Comparison of ENCODE assay signal across 8 cellular contexts in the genomic region with DNA sequence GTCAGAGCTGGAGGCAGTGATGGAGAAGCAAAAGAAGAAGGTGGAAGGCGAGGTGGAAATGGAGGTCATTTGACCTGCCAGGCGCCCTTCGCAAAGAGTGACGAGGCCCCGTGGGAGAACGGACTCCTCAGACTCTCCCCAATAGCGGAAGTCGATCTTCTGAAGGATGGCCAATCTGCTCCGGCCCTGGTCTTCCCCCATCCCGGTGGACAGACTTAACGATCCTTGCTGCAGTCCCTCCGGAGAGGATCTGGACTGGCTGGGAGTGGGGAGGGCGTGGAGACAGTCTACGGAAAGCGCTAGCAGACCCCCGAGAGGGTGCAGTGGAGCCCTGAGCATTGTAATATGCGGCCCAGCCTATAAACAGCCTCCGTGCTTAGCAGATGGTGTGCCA. TPM values are rescaled to one million over a fixed set of nuclear protein-coding genes. Genes with fewer than 3 reads are reported as not detected.
DNase-seq lines count a peak whose midpoint lies in the region; ATAC-seq and TF ChIP-seq lines count a peak whose summit lies in the region.

No MANE protein-coding gene starts in this region.

- peaks cover 38% of the 10 kb centered on the region for H3K36me3 ChIP-seq in BLaER1
- H3K36me3 ChIP-seq in SJCRH30: peaks cover 3% of the 10 kb centered on the region; the same call in 1 of the 2 replicates
- peaks cover 15 to 24% of the 10 kb centered on the region in 2 donors for H3K36me3 ChIP-seq in neuronal stem cell (replicated peaks in 1 of 2; ENCODE audit: control insufficient read depth in 2 of 2, insufficient read depth in 2 of 2, low read length in 2 of 2)

- peak overlapping the region; percentile 90 for H3K4me2 ChIP-seq in BLaER1
- peak overlapping the region; percentile 97 for H3K4me2 ChIP-seq in neuronal stem cell (ENCODE audit: insufficient read depth, low read length, poor library complexity, severe bottlenecking)

- H4K91ac ChIP-seq in neuronal stem cell (ENCODE audit: low read depth, low read length, poor library complexity): no peak overlapping the region

- H4K8ac ChIP-seq in neuronal stem cell (ENCODE audit: low read depth, low read length): no peak overlapping the region

- no peak for ATAC-seq in HG03108 (IDR thresholded peaks at IDR 0.05; ENCODE audit: unreplicated experiment)

- peak overlapping the region; percentile 50 for H3K14ac ChIP-seq in neuronal stem cell (ENCODE audit: low read length)

- H3K9me3 ChIP-seq in BLaER1: no peaks in the 10 kb centered on the region; the same call in 1 of the 2 replicates
- no peaks in the 10 kb centered on the region for H3K9me3 ChIP-seq in SJCRH30 (replicated peaks)
- H3K9me3 ChIP-seq in neuronal stem cell (replicated peaks in 1 of 2; ENCODE audit: control insufficient read depth in 2 of 2, insufficient read depth in 1 of 2, low read depth in 1 of 2, low read length in 2 of 2): peaks cover 0 to under 1% of the 10 kb centered on the region in 2 donors

- H2BK12ac ChIP-seq in neuronal stem cell (ENCODE audit: low read length): no peak overlapping the region

- H3K4me1 ChIP-seq in BLaER1: peaks cover 26% of the 10 kb centered on the region
- H3K4me1 ChIP-seq in SJCRH30: no peaks in the 10 kb centered on the region
- H3K4me1 ChIP-seq in neuronal stem cell (ENCODE audit: control insufficient read depth in 2 of 2, insufficient read depth in 1 of 2, low read depth in 1 of 2, low read length in 2 of 2): peaks cover 19 to 32% of the 10 kb centered on the region in 2 donors

- TF ChIP-seq CTCF in fibroblast of the aortic adventitia (IDR thresholded peaks at IDR 0.05; ENCODE audit: insufficient read depth, low read length): no peak

- H3K23ac ChIP-seq in neuronal stem cell (ENCODE audit: low read depth, low read length, poor library complexity): peak overlapping the region; percentile 96

- H3K27ac ChIP-seq in BLaER1: no peak overlapping the region
- no peak overlapping the region for H3K27ac ChIP-seq in SJCRH30
- peak overlapping the region; percentile 85 for H3K27ac ChIP-seq in neuronal stem cell (replicated peaks; ENCODE audit: low read length)

- peak overlapping the region; percentile 99 for H3K18ac ChIP-seq in neuronal stem cell (ENCODE audit: low read length)

- H2AFZ ChIP-seq in neuronal stem cell (ENCODE audit: low read length): peak overlapping the region; percentile 86

- H3K9ac ChIP-seq in BLaER1: no peak overlapping the region
- H3K9ac ChIP-seq in neuronal stem cell (ENCODE audit: low read depth, low read length, poor library complexity): peak overlapping the region; percentile 91

- peak overlapping the region; percentile 64 for H3K4me3 ChIP-seq in BLaER1
- H3K4me3 ChIP-seq in SJCRH30: peak overlapping the region; percentile 51
- peak overlapping the region; percentile 63 for H3K4me3 ChIP-seq in fibroblast of the aortic adventitia (ENCODE audit: low read depth, low read length)
- H3K4me3 ChIP-seq in neuronal stem cell (ENCODE audit: low read length in 2 of 2): peak overlapping the region; percentile 60 to 93

- H2BK5ac ChIP-seq in neuronal stem cell (ENCODE audit: low read length): peak overlapping the region; percentile 80

- H3K27me3 ChIP-seq in BLaER1 (peaks cover 46% of the 10 kb centered on the region), SJCRH30 (no peaks in the 10 kb centered on the region), neuronal stem cell (ENCODE audit: control insufficient read depth in 3 of 3, insufficient read depth in 3 of 3, low read depth in 1 of 3, low read length in 3 of 3) (peaks cover 1 to 29% (median 13%) of the 10 kb centered on the region in 3 experiments)

- DNase-seq in SJCRH30: no peak
- DNase-seq in fibroblast of the aortic adventitia (ENCODE audit: low read depth): no peak
- DNase-seq in neuronal stem cell (ENCODE audit: low spot score): no peak
- DNase-seq in activated gamma-delta T cell (lab: John Stamatoyannopoulos, UW): no peak
- no peak for DNase-seq in stimulated activated CD4-positive, alpha-beta T cell treated with anti-CD3 and anti-CD28 coated beads, Interleukin-2, amount 100 ng/mL, for 24 hours
- no peak for DNase-seq in NCI-H2196 treated with DMSO at 0.1 percent for 48 hours (lab: John Stamatoyannopoulos, UW; ENCODE audit: unreplicated experiment)

- peaks cover 66% of the 10 kb centered on the region for H4K20me1 ChIP-seq in BLaER1

- peak overlapping the region; percentile 40 for H2AK5ac ChIP-seq in neuronal stem cell (ENCODE audit: low read depth, low read length)

- H2BK120ac ChIP-seq in neuronal stem cell (ENCODE audit: low read depth, low read length): no peak overlapping the region

- no peak overlapping the region for H3K4ac ChIP-seq in neuronal stem cell (ENCODE audit: low read length)

- no CpG with 5 or more reads among the region's 18 CpGs for WGBS in neuronal stem cell (ENCODE audit: extremely low coverage in 2 of 2, insufficient read length in 2 of 2, insufficient replicate concordance in 1 of 2), 2 donors

- H3K79me1 ChIP-seq in neuronal stem cell (ENCODE audit: low read depth, low read length): peaks cover 3% of the 10 kb centered on the region

- peak overlapping the region; percentile 97 for H2BK15ac ChIP-seq in neuronal stem cell (ENCODE audit: low read length)

RNA-seq across cellular contexts. Expression of gene EPS8L1, which starts 11.9 kb away (rescaled TPM):
- 1.4 and 1.7 TPM in 2 replicates for total RNA-seq in SJCRH30 (2014; rRNA removed; shearing (Covaris generic))
- total RNA-seq in fibroblast of the aortic adventitia (ENCODE audit: low replicate concordance): 0.63 and 1.5 TPM in 2 replicates
- polyA plus RNA-seq in neuronal stem cell (2013, experiment 1 of 2): 19.6 TPM
- 18.4 TPM for polyA plus RNA-seq in neuronal stem cell (2013, experiment 2 of 2)

RNA-seq across cellular contexts. Expression of gene RDH13, which starts 24.6 kb away (rescaled TPM):
- 29.9 and 30.5 TPM in 2 replicates for total RNA-seq in SJCRH30 (2014; rRNA removed; shearing (Covaris generic))
- 4.9 and 9.1 TPM in 2 replicates for total RNA-seq in fibroblast of the aortic adventitia (ENCODE audit: low replicate concordance)
- 7.9 TPM for polyA plus RNA-seq in neuronal stem cell (2013, experiment 1 of 2)
- polyA plus RNA-seq in neuronal stem cell (2013, experiment 2 of 2): 7.9 TPM

RNA-seq across cellular contexts. Expression of gene PPP1R12C, which starts 29.9 kb away (rescaled TPM):
- 26.2 and 30.5 TPM in 2 replicates for total RNA-seq in SJCRH30 (2014; rRNA removed; shearing (Covaris generic))
- 46.3 and 75.2 TPM in 2 replicates for total RNA-seq in fibroblast of the aortic adventitia (ENCODE audit: low replicate concordance)
- polyA plus RNA-seq in neuronal stem cell (2013, experiment 1 of 2): 45.4 TPM
- 45.1 TPM for polyA plus RNA-seq in neuronal stem cell (2013, experiment 2 of 2)

RNA-seq across cellular contexts. Expression of gene GP6, which starts 49.5 kb away (rescaled TPM):
- total RNA-seq in SJCRH30 (2014; rRNA removed; shearing (Covaris generic)): 15.1 and 16.7 TPM in 2 replicates
- total RNA-seq in fibroblast of the aortic adventitia (ENCODE audit: low replicate concordance): not detected in 2 replicates
- 0.26 TPM for polyA plus RNA-seq in neuronal stem cell (2013, experiment 1 of 2)
- polyA plus RNA-seq in neuronal stem cell (2013, experiment 2 of 2): 0.17 TPM
